31 cellular contexts compared by ENCODE assay signal in genomic region chr19:4164262-4164661, GRCh38. TPM values are rescaled to one million over a fixed set of nuclear protein-coding genes. Genes with fewer than 3 reads are reported as not detected.
"Had no signal": no experiment of that assay in that cellular context is flagged by ENCODE, and none has a peak within 500 bp of the region (broad histone marks: within the 10 kb centered on the region; RNA-seq: fewer than 3 reads in every experiment).

No MANE protein-coding gene starts in this region.

- H3K4me2 ChIP-seq: KMS-11, SK-N-SH had no signal

- H3K27me3 ChIP-seq: ascending aorta had no signal

- DNase-seq: activated CD4-positive, alpha-beta T cell treated with anti-CD3 and anti-CD28 coated beads, Interleukin-2, amount 10 ng/mL, durations not matched to agents 24 days and 14 days; activated CD4-positive, alpha-beta T cell treated with anti-CD3 and anti-CD28 coated beads, Interleukin-2, amount 50 U/mL, for 4 hours; activated CD8-positive, alpha-beta T cell treated with anti-CD3 and anti-CD28 coated beads for 36 hours; activated gamma-delta T cell; activated naive CD4-positive, alpha-beta T cell treated with Interleukin-2 at 50 U/mL for 16 hours; activated naive CD8-positive, alpha-beta T cell treated with anti-CD3 and anti-CD28 coated beads, Interleukin-2, amount 10 ng/mL, durations not matched to agents 7 days and 5 days; activated T-cell treated with anti-CD3 and anti-CD28 coated beads, Interleukin-2, amount 50 U/mL, for 1 hour; activated T-cell treated with anti-CD3 and anti-CD28 coated beads, Interleukin-2, amount 50 U/mL, for 72 hours; amygdala; MM.1S; MV-4-11; NCI-H1092; NCI-H1694; NCI-H1930; NCI-H2081 treated with DMSO at 0.1 percent for 48 hours; NCI-H2171 treated with DMSO at 0.1 percent for 48 hours; NCI-H2227 treated with DMSO at 0.1 percent for 48 hours; NCI-H446; NCI-H524; SHP77; SK-N-SH had no signal

- H3K27ac ChIP-seq: ascending aorta, cardiac muscle cell, KMS-11, SJSA1 had no signal

- ATAC-seq: activated CD8-positive, alpha-beta T cell treated with anti-CD3 and anti-CD28 coated beads for 36 hours; activated T-cell treated with anti-CD3 and anti-CD28 coated beads, Interleukin-2, amount 50 U/mL, for 72 hours; activated T-helper 17 cell treated with anti-CD3 and anti-CD28 coated beads, Interleukin-2, amount 50 U/mL, for 72 hours; Panc1 had no signal

- H3K4me1 ChIP-seq: ascending aorta, SJSA1 had no signal

- H3K4me3 ChIP-seq: ascending aorta, cardiac muscle cell, SJSA1 had no signal

- H3K9me3 ChIP-seq: ascending aorta, SJSA1, SK-N-SH had no signal

- H3K36me3 ChIP-seq: ascending aorta, cardiac muscle cell, SJSA1 had no signal

RNA-seq across cellular contexts. Expression of gene CREB3L3, which starts 10.8 kb away (rescaled TPM):
- total RNA-seq: activated CD4-positive, alpha-beta T cell treated with anti-CD3 and anti-CD28 coated beads, Interleukin-2, amount 10 ng/mL, durations not matched to agents 24 days and 14 days; activated CD8-positive, alpha-beta memory T cell treated with anti-CD3 and anti-CD28 coated beads for 36 hours; activated CD8-positive, alpha-beta T cell treated with anti-CD3 and anti-CD28 coated beads for 36 hours; activated naive CD8-positive, alpha-beta T cell treated with anti-CD3 and anti-CD28 coated beads, Interleukin-2, amount 10 ng/mL, durations not matched to agents 7 days and 5 days; cardiac muscle cell; chondrocyte; LHCN-M2; RPMI7951; SJSA1 had no signal

RNA-seq across cellular contexts. Expression of gene ANKRD24, which starts 18.2 kb away (rescaled TPM):
- total RNA-seq: ascending aorta had no signal
